9 cellular contexts compared by ENCODE assay signal in the genomic region with DNA sequence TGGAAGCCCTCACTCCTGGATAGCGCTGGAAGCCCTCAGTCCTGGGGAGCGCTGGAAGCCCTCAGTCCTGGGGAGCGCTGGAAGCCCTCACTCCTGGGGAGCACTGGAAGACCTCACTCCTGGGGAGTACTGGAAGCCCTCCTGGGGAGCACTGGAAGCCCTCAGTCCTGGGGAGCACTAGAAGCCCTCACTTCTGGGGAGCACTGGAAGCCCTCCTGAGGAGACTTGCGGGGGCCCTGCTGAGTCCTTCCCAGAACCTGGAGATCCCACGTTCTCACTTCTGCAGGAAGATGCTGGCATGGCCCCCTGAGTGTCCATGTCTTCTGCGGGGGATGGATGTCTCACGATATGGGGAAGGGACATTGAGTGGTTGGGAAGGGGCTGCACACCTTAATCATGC.
"Had no signal": no experiment of that assay in that cellular context is flagged by ENCODE, and none has a peak within 500 bp of the region (broad histone marks: within the 10 kb centered on the region; RNA-seq: fewer than 3 reads in every experiment).

No MANE protein-coding gene starts in this region.

- DNase-seq: IMR-90, KBM-7, KG1 had no signal

- H3K4me3 ChIP-seq: K562 had no signal

- FAIRE-seq: HepG2, HTR-8/SVneo, K562 had no signal

- H3K36me3 Mint-ChIP-seq: IgD-negative memory B cell had no signal

- H3K4me3 Mint-ChIP-seq: IgD-negative memory B cell had no signal

- ATAC-seq: K562 had no signal

- H3K9ac ChIP-seq: KMS-11 had no signal

- H3K4me2 ChIP-seq: KMS-11 had no signal

- H3K4me1 Mint-ChIP-seq: IgD-negative memory B cell had no signal

- H3K27ac ChIP-seq: HL-60, KMS-11 had no signal

- H3K27ac Mint-ChIP-seq: IgD-negative memory B cell had no signal
